1 cellular context compared by ENCODE assay signal in the genomic region with DNA sequence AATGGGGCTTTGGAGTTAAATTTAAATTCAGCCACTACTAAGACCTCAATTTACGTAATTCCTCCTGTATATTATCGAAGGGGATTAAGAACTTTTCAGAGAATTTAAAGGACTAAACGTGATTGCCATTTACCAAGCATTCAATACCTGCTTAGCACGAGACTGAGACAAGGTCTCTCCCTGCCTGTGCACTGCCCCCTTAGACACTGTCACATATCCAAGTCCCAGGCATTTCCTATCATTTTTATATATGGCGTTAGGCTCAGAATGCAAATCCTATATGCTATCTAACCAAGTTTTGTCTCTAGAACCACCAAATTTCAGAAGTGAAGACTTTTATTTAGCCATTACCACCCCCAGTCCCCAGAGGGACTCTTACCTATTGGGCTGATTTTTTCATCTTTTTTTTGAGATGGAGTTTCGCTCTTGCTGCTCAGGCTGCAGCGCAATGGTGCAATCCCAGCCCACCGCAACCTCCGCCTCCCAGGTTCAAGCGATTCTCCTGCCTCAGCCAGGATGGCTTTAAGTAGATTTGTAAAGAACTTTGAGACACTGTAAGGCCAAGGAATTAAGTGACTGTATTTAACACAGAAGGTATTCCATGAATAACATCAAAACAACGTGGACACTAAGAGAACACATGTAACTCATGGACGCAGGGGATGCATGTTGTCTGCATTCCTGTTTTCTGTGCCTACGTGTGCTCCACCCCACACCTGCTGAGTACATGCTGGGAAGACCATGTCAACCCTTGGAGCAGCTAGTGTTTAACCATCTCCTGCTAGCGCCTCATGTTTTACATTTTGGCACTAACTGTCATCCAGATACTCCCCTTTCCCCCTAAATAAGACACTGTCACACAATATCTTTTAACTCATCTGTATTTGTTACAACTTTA.
TF ChIP-seq lines count a peak whose summit lies in the region.

No MANE protein-coding gene starts in this region.

TF ChIP-seq in H1, 55 proteins besides CTCF, POLR2A, EP300 and RAD21:
- TF ChIP-seq POLR2AphosphoS5 (IDR thresholded peaks at IDR 0.05; ENCODE audit: low read depth, low read length) (peak; percentile 69; the same call in 1 of the 2 replicates), BCL11A (IDR thresholded peaks at IDR 0.05; ENCODE audit: low read depth in 2 of 2, low read length in 2 of 2) (no peak), YY1 (IDR thresholded peaks at IDR 0.05; ENCODE audit: low read depth, low read length) (no peak)
